In genomic region chr2:227423633-227424499, GRCh38 we compare ENCODE assay signal across 1 cellular context.
TF ChIP-seq lines count a peak whose summit lies in the region.

No MANE protein-coding gene starts in this region.

TF ChIP-seq in HepG2, 621 proteins besides CTCF, POLR2A, EP300 and RAD21:
- TF ChIP-seq ZNF274 (CRISPR knock-in tag; IDR thresholded peaks at IDR 0.05): no peak
- no peak for TF ChIP-seq ZNF331 (CRISPR knock-in tag; IDR thresholded peaks at IDR 0.05)
- TF ChIP-seq MAFK (conservative IDR thresholded peaks at IDR 0.05 in 1 of 2, IDR thresholded peaks at IDR 0.05 in 1 of 2; ENCODE audit: low read length in 2 of 2): peak in 1 of 2 experiments; percentile 55; a peak in 1 of 4 replicates
- TF ChIP-seq MAFF (IDR thresholded peaks at IDR 0.05; ENCODE audit: low read depth, low read length): 0 out of 2 replicates have a peak, but pooled peaks have one; percentile 15
